Comparison of ENCODE assay signal across 8 cellular contexts in genomic region chr9:20623021-20623747, GRCh38. TPM values are rescaled to one million over a fixed set of nuclear protein-coding genes. Genes with fewer than 3 reads are reported as not detected.
DNase-seq lines count a peak whose midpoint lies in the region; ATAC-seq and TF ChIP-seq lines count a peak whose summit lies in the region.

No MANE protein-coding gene starts in this region.

- peak overlapping the region; percentile 94 for H3K4me3 ChIP-seq in WI38 (ENCODE audit: low read depth, low read length)
- H3K4me3 ChIP-seq in lower lobe of right lung = peak overlapping the region; percentile 86

- intact Hi-C loops in lower lobe of right lung (cut with DNase I) = no loop called here

- ATAC-seq in GM18498 (IDR thresholded peaks at IDR 0.05; ENCODE audit: unreplicated experiment) (peak; percentile 20), HG03432 (IDR thresholded peaks at IDR 0.05; ENCODE audit: unreplicated experiment) (peak; percentile 5), lower lobe of right lung (peak in 1 of 2 donors; percentile 7)

- H3K27ac ChIP-seq in lower lobe of right lung = peak overlapping the region; percentile 81

- no peak for TF ChIP-seq CTCF in WI38 (IDR thresholded peaks at IDR 0.05; ENCODE audit: low read depth, low read length)
- no peak for TF ChIP-seq CTCF in chondrocyte (IDR thresholded peaks at IDR 0.05)
- TF ChIP-seq CTCF in lower lobe of right lung (IDR thresholded peaks at IDR 0.05) = no peak

- H3K36me3 ChIP-seq in lower lobe of right lung = no peaks in the 10 kb centered on the region

- DNase-seq in chondrocyte (ENCODE audit: low spot score) = no peak
- peak; percentile 58 for DNase-seq in lower lobe of right lung
- DNase-seq in stimulated activated CD4-positive, alpha-beta T cell treated with anti-CD3 and anti-CD28 coated beads, TNF-alpha, amount 100 ng/mL, for 48 hours (ENCODE audit: low read depth in 3 of 3) = peak in 2 of 3 donors; percentile 22 to 35
- no peak for DNase-seq in GM19238 (ENCODE audit: insufficient read length, low spot score)
- no peak for DNase-seq in NCI-H2171 treated with DMSO at 0.1 percent for 48 hours (lab: John Stamatoyannopoulos, UW)

- peak overlapping the region; percentile 89 for H3K4me3 Mint-ChIP-seq in chondrocyte (ENCODE audit: unreplicated experiment)

- no peaks in the 10 kb centered on the region for H3K9me3 ChIP-seq in lower lobe of right lung

- no peaks in the 10 kb centered on the region for H3K36me3 Mint-ChIP-seq in chondrocyte (ENCODE audit: low read depth)

- no peaks in the 10 kb centered on the region for H3K9me3 Mint-ChIP-seq in chondrocyte (ENCODE audit: low read depth)

- H3K27me3 Mint-ChIP-seq in chondrocyte (ENCODE audit: low read depth) = no peaks in the 10 kb centered on the region

- peak overlapping the region; percentile 52 for H3K27ac Mint-ChIP-seq in chondrocyte (ENCODE audit: unreplicated experiment)

- H3K4me1 Mint-ChIP-seq in chondrocyte (ENCODE audit: low read depth) = peaks cover 35% of the 10 kb centered on the region

- H3K27me3 ChIP-seq in lower lobe of right lung (ENCODE audit: low read depth) = no peaks in the 10 kb centered on the region

- peaks cover 32% of the 10 kb centered on the region for H3K4me1 ChIP-seq in lower lobe of right lung

RNA-seq across cellular contexts. Expression of gene MLLT3, which starts 0.9 kb away (rescaled TPM):
- total RNA-seq in chondrocyte (7.7 to 28.9 TPM (median 9.7 TPM) in 3 replicates), lower lobe of right lung (18.0 TPM)

Comparison
In these comparisons a context has a peak if more than half of its experiments do, and no peak if none do; other contexts are left out.
1. DNase-seq: peak in lower lobe of right lung (single experiment) and stimulated activated CD4-positive, alpha-beta T cell treated with anti-CD3 and anti-CD28 coated beads, TNF-alpha, amount 100 ng/mL, for 48 hours (2 of 3); none in chondrocyte (single experiment), GM19238 (single experiment) and NCI-H2171 treated with DMSO at 0.1 percent for 48 hours (single experiment).